1 cellular context compared by ENCODE assay signal in the genomic region with DNA sequence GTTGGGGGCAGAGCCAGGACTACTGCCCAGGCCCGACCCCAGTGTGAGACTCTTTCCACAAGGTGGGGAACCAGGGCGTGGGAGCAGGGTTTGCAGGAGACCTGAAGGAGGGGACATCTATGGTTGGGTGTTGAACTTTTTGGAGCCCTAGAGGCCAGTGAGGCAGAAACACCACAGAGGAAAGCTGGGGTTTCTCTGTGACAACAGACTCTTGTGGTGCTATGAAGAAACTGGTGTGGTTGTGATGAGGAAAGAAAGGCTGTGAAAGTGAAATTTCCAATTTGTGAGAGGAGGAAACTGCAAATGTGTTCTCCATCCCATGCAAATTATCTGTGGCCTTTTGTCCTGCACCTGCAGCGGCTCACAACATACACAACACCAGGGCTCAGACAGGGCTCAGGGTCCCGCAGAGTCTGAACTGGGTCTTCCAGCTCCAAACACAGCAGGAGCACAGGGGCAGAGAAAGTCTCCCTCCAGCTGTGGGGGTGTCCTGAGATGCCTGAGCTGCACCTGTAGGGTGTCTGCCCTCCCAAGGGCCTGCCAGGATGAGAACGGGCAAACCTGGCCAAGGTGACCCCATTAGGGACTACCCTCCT.
TF ChIP-seq lines count a peak whose summit lies in the region.

No MANE protein-coding gene starts in this region.

TF ChIP-seq in WTC11, 78 proteins besides CTCF, POLR2A, EP300 and RAD21 (continued from another document):
- TF ChIP-seq ZNF281 (CRISPR knock-in tag; IDR thresholded peaks at IDR 0.05) (no peak), ZMAT4 (CRISPR knock-in tag; IDR thresholded peaks at IDR 0.05) (no peak), SOX15 (CRISPR knock-in tag; IDR thresholded peaks at IDR 0.05) (no peak), TEAD1 (CRISPR knock-in tag; IDR thresholded peaks at IDR 0.05) (no peak)
